12 cellular contexts compared by ENCODE assay signal in genomic region chr1:21329209-21329844, GRCh38. TPM values are rescaled to one million over a fixed set of nuclear protein-coding genes. Genes with fewer than 3 reads are reported as not detected.
DNase-seq lines count a peak whose midpoint lies in the region; ATAC-seq and TF ChIP-seq lines count a peak whose summit lies in the region.
"Had no signal": no experiment of that assay in that cellular context is flagged by ENCODE, and none has a peak within 500 bp of the region (broad histone marks: within the 10 kb centered on the region; RNA-seq: fewer than 3 reads in every experiment).

No MANE protein-coding gene starts in this region.

- H3K9me3 ChIP-seq in tibial nerve: no peaks in the 10 kb centered on the region

- H3K27me3 Mint-ChIP-seq in activated CD8-positive, alpha-beta T cell treated with anti-CD3 and anti-CD28 coated beads for 36 hours: no peaks in the 10 kb centered on the region

- DNase-seq in Right ventricle myocardium inferior (ENCODE audit: missing footprints): peak; percentile 2
- no peak for DNase-seq in left ventricle myocardium superior
- DNase-seq in activated CD8-positive, alpha-beta T cell treated with anti-CD3 and anti-CD28 coated beads for 36 hours: no peak
- DNase-seq in kidney tubule cell (ENCODE audit: low spot score): peak; percentile 95
- no peak for DNase-seq in tibial nerve (ENCODE audit: low spot score in 2 of 2)
- no peak for DNase-seq in effector CD4-positive, alpha-beta T cell
- no peak for DNase-seq in foreskin fibroblast
- DNase-seq: COR-L47, dorsolateral prefrontal cortex had no signal

- peaks cover 88% of the 10 kb centered on the region for H3K4me1 Mint-ChIP-seq in activated CD8-positive, alpha-beta T cell treated with anti-CD3 and anti-CD28 coated beads for 36 hours (ENCODE audit: low read depth)

- POLR2A ChIA-PET in activated CD8-positive, alpha-beta T cell treated with anti-CD3 and anti-CD28 coated beads for 36 hours (lab: Charles Lee): interaction anchor here (1.0 to 1.5 kb wide), 4 partner anchors 9 to 34 kb away, joined by 3 read pairs; no protein-coding TSS in a partner anchor

- peaks cover 0 to 93% (median 69%) of the 10 kb centered on the region in 4 donors for H3K4me1 ChIP-seq in tibial nerve

- no peak for ATAC-seq in Right ventricle myocardium inferior
- ATAC-seq in left ventricle myocardium superior: no peak
- no peak for ATAC-seq in activated CD8-positive, alpha-beta T cell treated with anti-CD3 and anti-CD28 coated beads for 36 hours
- ATAC-seq in HG02973 (IDR thresholded peaks at IDR 0.05; ENCODE audit: unreplicated experiment): no peak
- ATAC-seq: SK-N-SH treated with all-trans-retinoic acid at 6 μM for 48 hours had no signal

- TF ChIP-seq EP300 in tibial nerve (IDR thresholded peaks at IDR 0.05): no peak

- peak overlapping the region in 3 of 4 donors; percentile 0 to 68 (median 3) for H3K27ac ChIP-seq in tibial nerve
- H3K27ac ChIP-seq: KMS-11 had no signal

- intact Hi-C loops in Right ventricle myocardium inferior (cut with DNase I) (no loop called here), left ventricle myocardium superior (cut with micrococcal nuclease) (no loop called here)
- intact Hi-C loops in activated CD8-positive, alpha-beta T cell treated with anti-CD3 and anti-CD28 coated beads for 36 hours (cut with micrococcal nuclease): no loop called here

- no peak overlapping the region for H3K4me3 ChIP-seq in tibial nerve
- no peak overlapping the region for H3K4me3 ChIP-seq in foreskin fibroblast (ENCODE audit: low read depth in 1 of 2, low read length in 2 of 2)
- H3K4me3 ChIP-seq: dorsolateral prefrontal cortex had no signal

- no peaks in the 10 kb centered on the region for H3K27me3 ChIP-seq in tibial nerve
- H3K27me3 ChIP-seq: dorsolateral prefrontal cortex had no signal

- no peak for TF ChIP-seq CTCF in activated CD8-positive, alpha-beta T cell treated with anti-CD3 and anti-CD28 coated beads for 36 hours (IDR thresholded peaks at IDR 0.05)
- TF ChIP-seq CTCF in tibial nerve (IDR thresholded peaks at IDR 0.05) (no peak), foreskin fibroblast (IDR thresholded peaks at IDR 0.05; ENCODE audit: low read depth, low read length) (no peak)

- peak overlapping the region; percentile 76 for H3K27ac Mint-ChIP-seq in activated CD8-positive, alpha-beta T cell treated with anti-CD3 and anti-CD28 coated beads for 36 hours

- CTCF ChIA-PET in activated CD8-positive, alpha-beta T cell treated with anti-CD3 and anti-CD28 coated beads for 36 hours (lab: Charles Lee): interaction anchor here (2.2 kb wide), 1 partner anchor 59 kb away, joined by 6 read pairs; no protein-coding TSS in a partner anchor

- WGBS in tibial nerve, 2 donors: 73 to 79% methylated on average over 7 of the region's 7 CpGs

- H3K36me3 ChIP-seq in tibial nerve: peaks cover 0 to 7% (median 0%) of the 10 kb centered on the region in 3 donors

- peaks cover 40% of the 10 kb centered on the region for H3K36me3 Mint-ChIP-seq in activated CD8-positive, alpha-beta T cell treated with anti-CD3 and anti-CD28 coated beads for 36 hours (ENCODE audit: low read depth)

- no peak overlapping the region for H3K4me3 Mint-ChIP-seq in activated CD8-positive, alpha-beta T cell treated with anti-CD3 and anti-CD28 coated beads for 36 hours

- TF ChIP-seq POLR2A in tibial nerve (IDR thresholded peaks at IDR 0.05): no peak

- no peaks in the 10 kb centered on the region for H3K9me3 Mint-ChIP-seq in activated CD8-positive, alpha-beta T cell treated with anti-CD3 and anti-CD28 coated beads for 36 hours

RNA-seq across cellular contexts. Expression of gene ECE1, which starts 39.1 kb away (rescaled TPM):
- total RNA-seq in Right ventricle myocardium inferior (49.3 TPM), left ventricle myocardium superior (43.3 TPM), tibial nerve (100 to 1,000 TPM in 2 of 4 donors, 10 to 100 TPM in 2; 84.1 to 128 (median 110) TPM)
- total RNA-seq in activated CD8-positive, alpha-beta T cell treated with anti-CD3 and anti-CD28 coated beads for 36 hours: 100 to 1,000 TPM; 118 to 127 TPM

Comparison
In these comparisons a context has a peak if more than half of its experiments do, and no peak if none do; other contexts are left out.
1. DNase-seq: peak in Right ventricle myocardium inferior (single experiment) and kidney tubule cell (single experiment); none in left ventricle myocardium superior (single experiment), activated CD8-positive, alpha-beta T cell treated with anti-CD3 and anti-CD28 coated beads for 36 hours (single experiment), tibial nerve (0 of 2), effector CD4-positive, alpha-beta T cell (single experiment) and foreskin fibroblast (0 of 2).